Comparison of ENCODE assay signal across 8 cellular contexts in the genomic region with DNA sequence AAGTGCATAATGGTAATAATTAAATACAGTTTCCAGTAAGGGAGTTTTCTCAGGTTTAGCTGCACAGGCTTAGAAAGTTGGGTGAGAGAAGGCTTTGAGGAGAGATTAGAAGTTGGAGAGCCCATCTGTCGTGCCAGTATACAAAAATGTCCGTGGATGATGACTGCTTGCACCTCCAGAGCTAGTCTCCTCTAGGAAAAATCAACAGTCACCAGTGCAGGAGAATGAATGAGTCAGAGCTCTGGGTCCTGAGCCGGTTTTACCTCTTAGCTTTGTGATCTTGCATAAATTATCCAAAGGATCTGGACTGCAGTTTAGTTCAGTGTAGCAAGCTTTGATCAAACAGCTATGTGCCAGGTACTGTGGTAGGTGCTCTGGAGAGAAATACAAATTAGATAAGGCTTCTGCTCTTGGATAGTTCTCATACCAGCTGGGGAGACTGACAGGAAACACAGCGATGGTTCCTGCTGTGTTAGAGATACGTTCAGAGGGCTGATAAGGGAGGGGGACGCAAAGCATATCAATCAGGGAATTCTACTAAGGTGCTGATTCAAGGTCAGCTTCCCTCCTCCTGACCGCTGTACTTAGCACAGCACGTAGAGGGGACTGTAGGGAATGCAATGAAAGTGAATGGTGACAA.
DNase-seq lines count a peak whose midpoint lies in the region; ATAC-seq, FAIRE-seq and TF ChIP-seq lines count a peak whose summit lies in the region.

No MANE protein-coding gene starts in this region.

- TF ChIP-seq RAD21 in K562 (CRISPR knock-in tag; conservative IDR thresholded peaks at IDR 0.05 in 1 of 2, IDR thresholded peaks at IDR 0.05 in 1 of 2), result no peak

- CTCF ChIA-PET in A673 (lab: Charles Lee) (interaction anchor here (0.5 kb wide), 1 partner anchor 180 kb away, joined by 5 read pairs; no protein-coding TSS in a partner anchor), K562 (lab: Yijun Ruan, JAX; ENCODE audit: low intra/inter-chr PET ratio) (no interaction called here)

- no peak for TF ChIP-seq EP300 in K562 (IDR thresholded peaks at IDR 0.05; ENCODE audit: low read length)

- H3K79me2 ChIP-seq in K562 (ENCODE audit: control insufficient read depth, insufficient read depth, low read length), result no peaks in the 10 kb centered on the region

- in situ Hi-C loops in K562 (cut with MboI), result no loop called here

- POLR2A ChIA-PET in A673 (lab: Charles Lee; ENCODE audit: low non-redundant PET), result no interaction called here
- POLR2A ChIA-PET in K562 (lab: Yijun Ruan, JAX), result interaction anchor here (0.8 to 2.1 kb wide), 3 partner anchors 11 to 123 kb away, joined by 3 to 6 read pairs (median 3); no protein-coding TSS in a partner anchor

- H3K27me3 ChIP-seq in A673 (replicated peaks; ENCODE audit: insufficient read depth, low read depth, low read length, poor library complexity), result no peaks in the 10 kb centered on the region
- no peaks in the 10 kb centered on the region for H3K27me3 ChIP-seq in K562 (ENCODE audit: control insufficient read depth in 2 of 2, insufficient read depth in 2 of 2, low read length in 2 of 2)
- H3K27me3 ChIP-seq in vagina, result no peaks in the 10 kb centered on the region

- no peaks in the 10 kb centered on the region for H3K9me3 ChIP-seq in A673 (ENCODE audit: low read depth, low read length, poor library complexity, severe bottlenecking)
- H3K9me3 ChIP-seq in K562 (replicated peaks; ENCODE audit: control insufficient read depth, insufficient read depth, low read depth, low read length), result no peaks in the 10 kb centered on the region
- no peaks in the 10 kb centered on the region for H3K9me3 ChIP-seq in vagina

- H3K4me1 ChIP-seq in A673 (ENCODE audit: insufficient read depth, low read length, poor library complexity, severe bottlenecking) (peaks cover 49% of the 10 kb centered on the region), K562 (replicated peaks in 1 of 2; ENCODE audit: control insufficient read depth in 2 of 2, insufficient read depth in 2 of 2, low read length in 2 of 2) (peaks cover 6 to 27% of the 10 kb centered on the region in 2 experiments; a peak in 4 of 5 replicates), vagina (peaks cover 57% of the 10 kb centered on the region)

- intact Hi-C loops in A673 (cut with micrococcal nuclease; ENCODE audit: unreplicated experiment) (no loop called here), K562 (cut with micrococcal nuclease) (no loop called here), vagina (cut with DNase I) (no loop called here)

- ATAC-seq in K562 (peak; percentile 70), left lobe of liver (peak; percentile 58), GM18858 (IDR thresholded peaks at IDR 0.05; ENCODE audit: unreplicated experiment) (no peak)

- H3K4me3 ChIP-seq in A673 (ENCODE audit: low read depth, low read length, poor library complexity, severe bottlenecking) (peak overlapping the region; percentile 12), K562 (no peak overlapping the region), vagina (no peak overlapping the region)

- peak; percentile 84 for FAIRE-seq in K562 (lab: Jason Lieb, UNC)

- peak overlapping the region; percentile 3; the same call in 1 of the 2 replicates for H3K4me2 ChIP-seq in K562 (ENCODE audit: insufficient read depth, low read length)

- TF ChIP-seq CTCF in A673 (conservative IDR thresholded peaks at IDR 0.05; ENCODE audit: low read depth, low read length), result no peak
- no peak for TF ChIP-seq CTCF in K562 (IDR thresholded peaks at IDR 0.05 in 2 of 3, conservative IDR thresholded peaks at IDR 0.05 in 1 of 3; ENCODE audit: insufficient read depth in 2 of 3, low read depth in 1 of 3, low read length in 3 of 3)
- TF ChIP-seq CTCF in vagina (IDR thresholded peaks at IDR 0.05), result no peak

- peak; percentile 39 for DNase-seq in A673 (ENCODE audit: low spot score)
- DNase-seq in HuH-7.5 (ENCODE audit: low spot score), result peak; percentile 24
- DNase-seq in K562 (ENCODE audit: extremely low read depth in 1 of 4, low spot score in 3 of 4), result peak; percentile 51 to 65 (median 58)
- DNase-seq in left lobe of liver (ENCODE audit: low spot score), result no peak
- DNase-seq in activated CD4-positive, alpha-beta T cell treated with anti-CD3 and anti-CD28 coated beads, Interleukin-2, amount 50 U/mL, for 1 hour, result no peak
- DNase-seq in vagina (ENCODE audit: extremely low spot score in 2 of 2), result no peak
- DNase-seq in inferior parietal cortex (ENCODE audit: extremely low spot score), result no peak

- no TSS peak for BruUV-seq in A673 (replicated peaks; lab: Mats Ljungman, UMichigan)
- no TSS peak for BruUV-seq in K562 (replicated peaks; lab: Mats Ljungman, UMichigan)

- peaks cover 3% of the 10 kb centered on the region for H3K9me1 ChIP-seq in K562 (ENCODE audit: control insufficient read depth, insufficient read depth, low read length)

- no peaks in the 10 kb centered on the region for H3K36me3 ChIP-seq in A673 (ENCODE audit: insufficient read depth, low read length, poor library complexity, severe bottlenecking)
- no peaks in the 10 kb centered on the region for H3K36me3 ChIP-seq in K562 (ENCODE audit: control insufficient read depth, insufficient read depth, low read length)
- H3K36me3 ChIP-seq in vagina, result no peaks in the 10 kb centered on the region

- TF ChIP-seq POLR2A in K562 (conservative IDR thresholded peaks at IDR 0.05), result no peak
- TF ChIP-seq POLR2A in vagina (IDR thresholded peaks at IDR 0.05), result no peak

- no peak overlapping the region for H3K9ac ChIP-seq in K562 (ENCODE audit: insufficient read depth in 1 of 2, low read depth in 2 of 2, low read length in 2 of 2)

- 0 out of 2 replicates have a peak, but pooled peaks cover 7% of the 10 kb centered on the region for H4K20me1 ChIP-seq in K562 (replicated peaks; ENCODE audit: control insufficient read depth, insufficient read depth, low read length)

- peak overlapping the region; percentile 4 for H3K27ac ChIP-seq in A673 (ENCODE audit: low read depth, low read length, poor library complexity, severe bottlenecking)
- no peak overlapping the region for H3K27ac ChIP-seq in K562 (ENCODE audit: extremely low read depth, low read depth, low read length)
- H3K27ac ChIP-seq in vagina, result no peak overlapping the region

- WGBS in K562 (ENCODE audit: insufficient coverage, low coverage, missing lambda C conversion rate), result 0% methylated on average over 8 of the region's 8 CpGs

- H2AFZ ChIP-seq in K562 (ENCODE audit: low read depth, low read length), result no peak overlapping the region

TF ChIP-seq in K562, 482 proteins besides CTCF, POLR2A, EP300 and RAD21 (continues in another document):
- peak; percentile 22; the same call in 1 of the 2 replicates for TF ChIP-seq TAL1 (IDR thresholded peaks at IDR 0.05)
- TF ChIP-seq ZNF354B (CRISPR knock-in tag; IDR thresholded peaks at IDR 0.05), result no peak
- TF ChIP-seq, protein P1, sequence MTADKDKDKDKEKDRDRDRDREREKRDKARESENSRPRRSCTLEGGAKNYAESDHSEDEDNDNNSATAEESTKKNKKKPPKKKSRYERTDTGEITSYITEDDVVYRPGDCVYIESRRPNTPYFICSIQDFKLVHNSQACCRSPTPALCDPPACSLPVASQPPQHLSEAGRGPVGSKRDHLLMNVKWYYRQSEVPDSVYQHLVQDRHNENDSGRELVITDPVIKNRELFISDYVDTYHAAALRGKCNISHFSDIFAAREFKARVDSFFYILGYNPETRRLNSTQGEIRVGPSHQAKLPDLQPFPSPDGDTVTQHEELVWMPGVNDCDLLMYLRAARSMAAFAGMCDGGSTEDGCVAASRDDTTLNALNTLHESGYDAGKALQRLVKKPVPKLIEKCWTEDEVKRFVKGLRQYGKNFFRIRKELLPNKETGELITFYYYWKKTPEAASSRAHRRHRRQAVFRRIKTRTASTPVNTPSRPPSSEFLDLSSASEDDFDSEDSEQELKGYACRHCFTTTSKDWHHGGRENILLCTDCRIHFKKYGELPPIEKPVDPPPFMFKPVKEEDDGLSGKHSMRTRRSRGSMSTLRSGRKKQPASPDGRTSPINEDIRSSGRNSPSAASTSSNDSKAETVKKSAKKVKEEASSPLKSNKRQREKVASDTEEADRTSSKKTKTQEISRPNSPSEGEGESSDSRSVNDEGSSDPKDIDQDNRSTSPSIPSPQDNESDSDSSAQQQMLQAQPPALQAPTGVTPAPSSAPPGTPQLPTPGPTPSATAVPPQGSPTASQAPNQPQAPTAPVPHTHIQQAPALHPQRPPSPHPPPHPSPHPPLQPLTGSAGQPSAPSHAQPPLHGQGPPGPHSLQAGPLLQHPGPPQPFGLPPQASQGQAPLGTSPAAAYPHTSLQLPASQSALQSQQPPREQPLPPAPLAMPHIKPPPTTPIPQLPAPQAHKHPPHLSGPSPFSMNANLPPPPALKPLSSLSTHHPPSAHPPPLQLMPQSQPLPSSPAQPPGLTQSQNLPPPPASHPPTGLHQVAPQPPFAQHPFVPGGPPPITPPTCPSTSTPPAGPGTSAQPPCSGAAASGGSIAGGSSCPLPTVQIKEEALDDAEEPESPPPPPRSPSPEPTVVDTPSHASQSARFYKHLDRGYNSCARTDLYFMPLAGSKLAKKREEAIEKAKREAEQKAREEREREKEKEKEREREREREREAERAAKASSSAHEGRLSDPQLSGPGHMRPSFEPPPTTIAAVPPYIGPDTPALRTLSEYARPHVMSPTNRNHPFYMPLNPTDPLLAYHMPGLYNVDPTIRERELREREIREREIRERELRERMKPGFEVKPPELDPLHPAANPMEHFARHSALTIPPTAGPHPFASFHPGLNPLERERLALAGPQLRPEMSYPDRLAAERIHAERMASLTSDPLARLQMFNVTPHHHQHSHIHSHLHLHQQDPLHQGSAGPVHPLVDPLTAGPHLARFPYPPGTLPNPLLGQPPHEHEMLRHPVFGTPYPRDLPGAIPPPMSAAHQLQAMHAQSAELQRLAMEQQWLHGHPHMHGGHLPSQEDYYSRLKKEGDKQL (CRISPR knock-in tag; IDR thresholded peaks at IDR 0.05; ENCODE audit: borderline replicate concordance), result no peak
- no peak for TF ChIP-seq NCOA2 (IDR thresholded peaks at IDR 0.05; ENCODE audit: partially characterized antibody in 2 of 2)
- no peak for TF ChIP-seq EWSR1 (IDR thresholded peaks at IDR 0.05; ENCODE audit: borderline replicate concordance, low read depth, partially characterized antibody)
- TF ChIP-seq CBFA2T2 (conservative IDR thresholded peaks at IDR 0.05), result peak; percentile 58
- no peak for TF ChIP-seq FOXJ3 (CRISPR knock-in tag; IDR thresholded peaks at IDR 0.05)
- TF ChIP-seq HSF4 (CRISPR knock-in tag; IDR thresholded peaks at IDR 0.05; ENCODE audit: borderline replicate concordance), result no peak
- no peak for TF ChIP-seq BACH1 (tag; IDR thresholded peaks at IDR 0.05)

Comparison
In these comparisons a context has a peak if more than half of its experiments do, and no peak if none do; other contexts are left out.
1. DNase-seq: peak in A673 (single experiment), HuH-7.5 (single experiment) and K562 (4 of 4); none in left lobe of liver (single experiment), activated CD4-positive, alpha-beta T cell treated with anti-CD3 and anti-CD28 coated beads, Interleukin-2, amount 50 U/mL, for 1 hour (single experiment), vagina (0 of 2) and inferior parietal cortex (single experiment).